In the genomic region with DNA sequence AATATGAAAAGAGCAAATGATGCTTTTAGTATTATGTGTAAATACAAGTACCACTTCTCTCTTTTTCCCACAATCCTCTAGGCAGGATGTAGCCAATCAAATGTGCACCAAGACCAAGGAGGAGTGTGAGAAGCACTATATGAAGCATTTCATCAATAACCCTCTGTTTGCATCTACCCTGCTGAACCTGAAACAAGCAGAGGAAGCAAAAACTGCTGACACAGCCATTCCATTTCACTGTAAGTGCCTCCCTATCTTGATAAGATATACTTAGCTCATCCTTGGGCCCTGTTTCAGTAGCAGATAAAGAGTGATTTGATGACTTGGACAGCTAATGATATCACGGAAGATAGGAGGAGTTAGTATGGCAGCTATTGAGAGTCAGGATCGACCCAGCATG, we compare ENCODE assay signal across 1 cellular context.
A peak's percentile ranks its signal among the peaks of the same experiment; 100 is the strongest.
TF ChIP-seq lines count a peak whose summit lies in the region.

No MANE protein-coding gene starts in this region.

TF ChIP-seq in K562, 482 proteins besides CTCF, POLR2A, EP300 and RAD21:
- TF ChIP-seq CBFB (CRISPR knock-in tag; IDR thresholded peaks at IDR 0.05) (no peak), ZNF830 (CRISPR knock-in tag; IDR thresholded peaks at IDR 0.05) (no peak), KHSRP (IDR thresholded peaks at IDR 0.05) (no peak), GABPB2 (CRISPR knock-in tag; conservative IDR thresholded peaks at IDR 0.05) (no peak), C11orf30 (IDR thresholded peaks at IDR 0.05; ENCODE audit: low read depth) (peak; percentile 93), MAFG (tag; conservative IDR thresholded peaks at IDR 0.05) (peak; percentile 92), MAFK (IDR thresholded peaks at IDR 0.05; ENCODE audit: low read length) (peak; percentile 96), MAFF (IDR thresholded peaks at IDR 0.05; ENCODE audit: low read length) (peak; percentile 95), ZNF143 (CRISPR knock-in tag; IDR thresholded peaks at IDR 0.05) (no peak), ZNF316 (IDR thresholded peaks at IDR 0.05) (peak; percentile 96)
